In the genomic region with DNA sequence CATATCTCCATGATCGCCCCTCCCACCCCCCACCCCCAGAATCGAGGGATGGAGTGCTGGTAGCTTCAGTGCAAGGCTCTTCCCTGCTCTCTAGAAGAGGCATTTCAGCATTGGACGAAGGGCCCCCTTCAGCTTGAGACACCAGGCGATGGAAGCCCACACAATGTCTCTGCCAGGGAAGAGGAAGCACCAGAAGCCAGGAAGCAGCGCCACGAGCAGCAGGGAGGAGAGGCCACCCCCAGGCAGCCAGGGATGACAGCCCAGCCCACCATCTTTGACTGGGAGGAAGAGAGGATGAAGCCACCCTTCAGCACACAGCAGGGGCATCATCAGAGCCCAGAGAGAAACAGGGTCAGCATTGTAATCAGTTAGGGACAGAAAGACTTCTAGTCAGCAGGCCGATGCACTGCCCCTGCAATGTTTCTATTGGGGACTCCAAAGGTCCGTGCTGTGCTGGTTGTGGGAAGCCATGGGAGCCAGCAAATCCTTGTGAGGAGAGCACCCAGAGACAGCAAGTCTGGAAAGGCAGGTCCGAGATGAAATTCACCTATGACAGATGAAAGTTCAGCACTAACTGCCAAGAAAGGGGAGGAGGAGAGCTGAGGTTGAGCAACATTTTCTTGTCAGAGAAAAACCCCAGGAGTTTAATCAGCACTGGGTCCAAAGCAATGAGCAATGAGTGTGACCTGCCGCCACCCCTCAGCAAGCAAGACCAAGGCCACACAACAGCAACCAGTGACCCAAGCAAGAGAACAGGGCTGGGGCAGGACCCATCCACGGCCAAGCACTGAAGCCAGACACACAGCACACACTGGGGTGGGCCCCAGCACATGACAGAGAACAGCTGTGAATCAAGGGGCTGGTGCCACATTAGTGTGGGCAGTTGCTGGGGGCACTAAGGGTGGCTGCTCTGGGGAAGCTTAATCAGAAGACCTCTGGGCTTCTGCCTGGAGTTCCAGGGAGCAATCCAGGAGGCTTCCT, we compare ENCODE assay signal across 14 cellular contexts. TPM values are rescaled to one million over a fixed set of nuclear protein-coding genes. Genes with fewer than 3 reads are reported as not detected.
DNase-seq lines count a peak whose midpoint lies in the region; ATAC-seq and TF ChIP-seq lines count a peak whose summit lies in the region.
"Had no signal": no experiment of that assay in that cellular context is flagged by ENCODE, and none has a peak within 500 bp of the region (broad histone marks: within the 10 kb centered on the region; RNA-seq: fewer than 3 reads in every experiment).

No MANE protein-coding gene starts in this region.

- intact Hi-C loops in testis (cut with DNase I; ENCODE audit: low total_unique reads) = no loop called here

- TF ChIP-seq CTCF in cardiac fibroblast (IDR thresholded peaks at IDR 0.05; ENCODE audit: low read depth, low read length) (no peak), testis (IDR thresholded peaks at IDR 0.05) (no peak)

- no peaks in the 10 kb centered on the region for H3K27me3 ChIP-seq in testis
- H3K27me3 ChIP-seq: neutrophil, transverse colon had no signal

- H3K9me3 ChIP-seq in testis = no peaks in the 10 kb centered on the region
- H3K9me3 ChIP-seq: neutrophil, transverse colon had no signal

- no peak for TF ChIP-seq POLR2A in testis (IDR thresholded peaks at IDR 0.05)

- no peaks in the 10 kb centered on the region for H3K4me1 ChIP-seq in testis
- H3K4me1 ChIP-seq: transverse colon had no signal

- WGBS in testis, 2 donors = 71 to 86% methylated on average over 6 to 11 of the region's 11 CpGs

- no peak overlapping the region for H3K27ac ChIP-seq in testis
- H3K27ac ChIP-seq: neutrophil, transverse colon had no signal

- ATAC-seq in HG03460 (IDR thresholded peaks at IDR 0.05; ENCODE audit: unreplicated experiment) = no peak
- ATAC-seq in HG03378 (IDR thresholded peaks at IDR 0.05; ENCODE audit: unreplicated experiment) = no peak

- DNase-seq in SIG-M5 treated with dmso at 0.1 percent for 504 hours (lab: John Stamatoyannopoulos, UW; ENCODE audit: unreplicated experiment) (peak; percentile 32), SIG-M5 (lab: John Stamatoyannopoulos, UW) (no peak), cardiac fibroblast (ENCODE audit: low read depth in 2 of 2) (peak; percentile 43 to 51), kidney tubule cell (ENCODE audit: low spot score) (peak; percentile 74), testis (peak; percentile 35), HK-2 (ENCODE audit: unreplicated experiment) (no peak)
- DNase-seq: activated CD4-positive, alpha-beta T cell treated with anti-CD3 and anti-CD28 coated beads for 1 hour; activated T-cell treated with anti-CD3 and anti-CD28 coated beads, Interleukin-2, amount 50 U/mL, for 72 hours; amygdala; Karpas-422; transverse colon had no signal

- H3K4me3 ChIP-seq in cardiac fibroblast (replicated peaks in 1 of 2; ENCODE audit: low read depth in 2 of 2, low read length in 2 of 2) = no peak overlapping the region
- H3K4me3 ChIP-seq in testis = no peak overlapping the region
- H3K4me3 ChIP-seq: transverse colon had no signal

- no peaks in the 10 kb centered on the region for H3K36me3 ChIP-seq in testis (ENCODE audit: low read depth, missing control alignments)
- H3K36me3 ChIP-seq: neutrophil, transverse colon had no signal

RNA-seq across cellular contexts. Expression of a gene that starts 15.9 kb away (rescaled TPM):
- 1 to 10 TPM; 1.5 to 8.7 TPM for total RNA-seq in testis
- polyA plus RNA-seq in testis (ENCODE audit: insufficient read depth, low read depth, low replicate concordance) = 3.0 TPM
- total RNA-seq: activated T-cell treated with anti-CD3 and anti-CD28 coated beads, Interleukin-2, amount 50 U/mL, for 72 hours had no signal

RNA-seq across cellular contexts. Expression of a gene that starts 32.5 kb away (rescaled TPM):
- total RNA-seq in testis = 10 to 100 TPM; 53.1 to 68.1 TPM
- polyA plus RNA-seq in testis (ENCODE audit: insufficient read depth, low read depth, low replicate concordance) = 28.2 TPM

RNA-seq across cellular contexts. Expression of a gene that starts 51.5 kb away (rescaled TPM):
- 10 to 100 TPM; 33.1 to 84.9 TPM for total RNA-seq in testis
- polyA plus RNA-seq in testis (ENCODE audit: insufficient read depth, low read depth, low replicate concordance) = 29.1 TPM

Comparison
In these comparisons a context has a peak if more than half of its experiments do, and no peak if none do; other contexts are left out.
1. DNase-seq: peak in SIG-M5 treated with dmso at 0.1 percent for 504 hours (single experiment), cardiac fibroblast (2 of 2), kidney tubule cell (single experiment) and testis (single experiment); none in SIG-M5 (single experiment) and HK-2 (single experiment).